In the genomic region with DNA sequence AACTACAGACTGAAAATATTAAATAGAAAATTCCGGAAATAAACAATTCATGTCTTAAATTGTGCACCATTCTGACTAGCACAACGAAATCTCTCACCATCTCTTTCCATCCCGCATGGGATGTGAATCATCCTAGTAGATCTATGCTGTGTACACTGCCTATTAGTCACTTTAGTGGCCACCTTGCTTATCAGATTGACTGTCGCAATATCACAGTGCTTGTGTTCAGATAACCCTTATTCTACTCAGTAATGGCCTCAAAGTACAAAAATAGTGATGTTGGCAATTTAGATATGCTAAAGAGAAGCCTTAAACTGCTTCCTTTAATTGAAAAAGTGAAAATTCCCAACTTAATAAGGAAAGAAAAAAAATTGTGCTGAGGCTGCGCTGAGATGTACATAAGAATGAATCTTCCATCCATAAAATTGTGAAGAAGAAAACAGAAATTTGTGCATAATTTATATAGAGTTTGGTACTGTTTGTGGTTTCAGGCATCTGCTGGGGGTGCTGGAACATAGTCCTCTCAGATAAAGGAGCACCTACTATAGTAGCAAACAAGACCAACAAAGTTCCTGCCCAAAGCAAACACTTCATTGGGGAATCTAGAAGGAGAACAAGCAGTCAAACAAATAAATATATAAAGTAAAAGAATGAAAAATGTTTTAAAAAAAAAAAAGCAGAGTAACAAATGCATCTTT, we compare ENCODE assay signal across 1 cellular context.
A peak's percentile ranks its signal among the peaks of the same experiment; 100 is the strongest.
TF ChIP-seq lines count a peak whose summit lies in the region.

No MANE protein-coding gene starts in this region.

TF ChIP-seq in HepG2, 621 proteins besides CTCF, POLR2A, EP300 and RAD21 (continues in another document):
- TF ChIP-seq, protein P1, sequence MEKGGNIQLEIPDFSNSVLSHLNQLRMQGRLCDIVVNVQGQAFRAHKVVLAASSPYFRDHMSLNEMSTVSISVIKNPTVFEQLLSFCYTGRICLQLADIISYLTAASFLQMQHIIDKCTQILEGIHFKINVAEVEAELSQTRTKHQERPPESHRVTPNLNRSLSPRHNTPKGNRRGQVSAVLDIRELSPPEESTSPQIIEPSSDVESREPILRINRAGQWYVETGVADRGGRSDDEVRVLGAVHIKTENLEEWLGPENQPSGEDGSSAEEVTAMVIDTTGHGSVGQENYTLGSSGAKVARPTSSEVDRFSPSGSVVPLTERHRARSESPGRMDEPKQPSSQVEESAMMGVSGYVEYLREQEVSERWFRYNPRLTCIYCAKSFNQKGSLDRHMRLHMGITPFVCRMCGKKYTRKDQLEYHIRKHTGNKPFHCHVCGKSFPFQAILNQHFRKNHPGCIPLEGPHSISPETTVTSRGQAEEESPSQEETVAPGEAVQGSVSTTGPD (CRISPR knock-in tag; IDR thresholded peaks at IDR 0.05) = no peak
- TF ChIP-seq JUN (CRISPR knock-in tag; IDR thresholded peaks at IDR 0.05) = peak; percentile 74
- TF ChIP-seq PRPF4 (IDR thresholded peaks at IDR 0.05; ENCODE audit: low read depth, low read length, poor library complexity, severe bottlenecking) = no peak
- TF ChIP-seq, protein P2, sequence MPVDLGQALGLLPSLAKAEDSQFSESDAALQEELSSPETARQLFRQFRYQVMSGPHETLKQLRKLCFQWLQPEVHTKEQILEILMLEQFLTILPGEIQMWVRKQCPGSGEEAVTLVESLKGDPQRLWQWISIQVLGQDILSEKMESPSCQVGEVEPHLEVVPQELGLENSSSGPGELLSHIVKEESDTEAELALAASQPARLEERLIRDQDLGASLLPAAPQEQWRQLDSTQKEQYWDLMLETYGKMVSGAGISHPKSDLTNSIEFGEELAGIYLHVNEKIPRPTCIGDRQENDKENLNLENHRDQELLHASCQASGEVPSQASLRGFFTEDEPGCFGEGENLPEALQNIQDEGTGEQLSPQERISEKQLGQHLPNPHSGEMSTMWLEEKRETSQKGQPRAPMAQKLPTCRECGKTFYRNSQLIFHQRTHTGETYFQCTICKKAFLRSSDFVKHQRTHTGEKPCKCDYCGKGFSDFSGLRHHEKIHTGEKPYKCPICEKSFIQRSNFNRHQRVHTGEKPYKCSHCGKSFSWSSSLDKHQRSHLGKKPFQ (CRISPR knock-in tag; IDR thresholded peaks at IDR 0.05; ENCODE audit: insufficient replicate concordance) = no peak
- TF ChIP-seq JUNB (CRISPR knock-in tag; IDR thresholded peaks at IDR 0.05; ENCODE audit: borderline replicate concordance) = no peak
- TF ChIP-seq, protein P3, sequence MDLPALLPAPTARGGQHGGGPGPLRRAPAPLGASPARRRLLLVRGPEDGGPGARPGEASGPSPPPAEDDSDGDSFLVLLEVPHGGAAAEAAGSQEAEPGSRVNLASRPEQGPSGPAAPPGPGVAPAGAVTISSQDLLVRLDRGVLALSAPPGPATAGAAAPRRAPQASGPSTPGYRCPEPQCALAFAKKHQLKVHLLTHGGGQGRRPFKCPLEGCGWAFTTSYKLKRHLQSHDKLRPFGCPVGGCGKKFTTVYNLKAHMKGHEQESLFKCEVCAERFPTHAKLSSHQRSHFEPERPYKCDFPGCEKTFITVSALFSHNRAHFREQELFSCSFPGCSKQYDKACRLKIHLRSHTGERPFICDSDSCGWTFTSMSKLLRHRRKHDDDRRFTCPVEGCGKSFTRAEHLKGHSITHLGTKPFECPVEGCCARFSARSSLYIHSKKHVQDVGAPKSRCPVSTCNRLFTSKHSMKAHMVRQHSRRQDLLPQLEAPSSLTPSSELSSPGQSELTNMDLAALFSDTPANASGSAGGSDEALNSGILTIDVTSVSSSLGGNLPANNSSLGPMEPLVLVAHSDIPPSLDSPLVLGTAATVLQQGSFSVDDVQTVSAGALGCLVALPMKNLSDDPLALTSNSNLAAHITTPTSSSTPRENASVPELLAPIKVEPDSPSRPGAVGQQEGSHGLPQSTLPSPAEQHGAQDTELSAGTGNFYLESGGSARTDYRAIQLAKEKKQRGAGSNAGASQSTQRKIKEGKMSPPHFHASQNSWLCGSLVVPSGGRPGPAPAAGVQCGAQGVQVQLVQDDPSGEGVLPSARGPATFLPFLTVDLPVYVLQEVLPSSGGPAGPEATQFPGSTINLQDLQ (CRISPR knock-in tag; IDR thresholded peaks at IDR 0.05) = no peak
- TF ChIP-seq TOPORS (CRISPR knock-in tag; IDR thresholded peaks at IDR 0.05) = no peak
- TF ChIP-seq, protein P4, sequence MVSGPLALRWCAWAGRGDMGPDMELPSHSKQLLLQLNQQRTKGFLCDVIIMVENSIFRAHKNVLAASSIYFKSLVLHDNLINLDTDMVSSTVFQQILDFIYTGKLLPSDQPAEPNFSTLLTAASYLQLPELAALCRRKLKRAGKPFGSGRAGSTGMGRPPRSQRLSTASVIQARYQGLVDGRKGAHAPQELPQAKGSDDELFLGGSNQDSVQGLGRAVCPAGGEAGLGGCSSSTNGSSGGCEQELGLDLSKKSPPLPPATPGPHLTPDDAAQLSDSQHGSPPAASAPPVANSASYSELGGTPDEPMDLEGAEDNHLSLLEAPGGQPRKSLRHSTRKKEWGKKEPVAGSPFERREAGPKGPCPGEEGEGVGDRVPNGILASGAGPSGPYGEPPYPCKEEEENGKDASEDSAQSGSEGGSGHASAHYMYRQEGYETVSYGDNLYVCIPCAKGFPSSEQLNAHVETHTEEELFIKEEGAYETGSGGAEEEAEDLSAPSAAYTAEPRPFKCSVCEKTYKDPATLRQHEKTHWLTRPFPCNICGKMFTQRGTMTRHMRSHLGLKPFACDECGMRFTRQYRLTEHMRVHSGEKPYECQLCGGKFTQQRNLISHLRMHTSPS (CRISPR knock-in tag; IDR thresholded peaks at IDR 0.05; ENCODE audit: low read depth) = no peak
- no peak for TF ChIP-seq ZNF431 (CRISPR knock-in tag; IDR thresholded peaks at IDR 0.05; ENCODE audit: borderline replicate concordance, low read depth)
- peak; percentile 73; the same call in 1 of the 2 replicates for TF ChIP-seq RXRB (CRISPR knock-in tag; IDR thresholded peaks at IDR 0.05; ENCODE audit: borderline replicate concordance)
- no peak for TF ChIP-seq MAF1 (CRISPR knock-in tag; IDR thresholded peaks at IDR 0.05; ENCODE audit: borderline replicate concordance)
- no peak for TF ChIP-seq NFE2L1 (CRISPR knock-in tag; IDR thresholded peaks at IDR 0.05; ENCODE audit: borderline replicate concordance)
- TF ChIP-seq SAP130 (CRISPR knock-in tag; IDR thresholded peaks at IDR 0.05; ENCODE audit: low read depth) = peak; percentile 77
- TF ChIP-seq ZNF230 (CRISPR knock-in tag; IDR thresholded peaks at IDR 0.05) = no peak
- no peak for TF ChIP-seq ZNF550 (CRISPR knock-in tag; IDR thresholded peaks at IDR 0.05; ENCODE audit: borderline replicate concordance)
- TF ChIP-seq, protein P5, sequence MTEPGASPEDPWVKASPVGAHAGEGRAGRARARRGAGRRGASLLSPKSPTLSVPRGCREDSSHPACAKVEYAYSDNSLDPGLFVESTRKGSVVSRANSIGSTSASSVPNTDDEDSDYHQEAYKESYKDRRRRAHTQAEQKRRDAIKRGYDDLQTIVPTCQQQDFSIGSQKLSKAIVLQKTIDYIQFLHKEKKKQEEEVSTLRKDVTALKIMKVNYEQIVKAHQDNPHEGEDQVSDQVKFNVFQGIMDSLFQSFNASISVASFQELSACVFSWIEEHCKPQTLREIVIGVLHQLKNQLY (CRISPR knock-in tag; IDR thresholded peaks at IDR 0.05) = no peak
- no peak for TF ChIP-seq ZNF446 (CRISPR knock-in tag; IDR thresholded peaks at IDR 0.05)
- no peak for TF ChIP-seq AGO1 (IDR thresholded peaks at IDR 0.05; ENCODE audit: low read depth, low read length, poor library complexity, severe bottlenecking)
- no peak for TF ChIP-seq PAF1 (CRISPR knock-in tag; IDR thresholded peaks at IDR 0.05)
- peak; percentile 74; the same call in 1 of the 2 replicates for TF ChIP-seq TBX3 (IDR thresholded peaks at IDR 0.05; ENCODE audit: borderline replicate concordance)
- TF ChIP-seq, protein P6, sequence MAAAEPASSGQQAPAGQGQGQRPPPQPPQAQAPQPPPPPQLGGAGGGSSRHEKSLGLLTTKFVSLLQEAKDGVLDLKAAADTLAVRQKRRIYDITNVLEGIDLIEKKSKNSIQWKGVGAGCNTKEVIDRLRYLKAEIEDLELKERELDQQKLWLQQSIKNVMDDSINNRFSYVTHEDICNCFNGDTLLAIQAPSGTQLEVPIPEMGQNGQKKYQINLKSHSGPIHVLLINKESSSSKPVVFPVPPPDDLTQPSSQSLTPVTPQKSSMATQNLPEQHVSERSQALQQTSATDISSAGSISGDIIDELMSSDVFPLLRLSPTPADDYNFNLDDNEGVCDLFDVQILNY (CRISPR knock-in tag; conservative IDR thresholded peaks at IDR 0.05) = no peak
- TF ChIP-seq YEATS2 (CRISPR knock-in tag; IDR thresholded peaks at IDR 0.05; ENCODE audit: borderline replicate concordance) = no peak
- TF ChIP-seq, protein P7, sequence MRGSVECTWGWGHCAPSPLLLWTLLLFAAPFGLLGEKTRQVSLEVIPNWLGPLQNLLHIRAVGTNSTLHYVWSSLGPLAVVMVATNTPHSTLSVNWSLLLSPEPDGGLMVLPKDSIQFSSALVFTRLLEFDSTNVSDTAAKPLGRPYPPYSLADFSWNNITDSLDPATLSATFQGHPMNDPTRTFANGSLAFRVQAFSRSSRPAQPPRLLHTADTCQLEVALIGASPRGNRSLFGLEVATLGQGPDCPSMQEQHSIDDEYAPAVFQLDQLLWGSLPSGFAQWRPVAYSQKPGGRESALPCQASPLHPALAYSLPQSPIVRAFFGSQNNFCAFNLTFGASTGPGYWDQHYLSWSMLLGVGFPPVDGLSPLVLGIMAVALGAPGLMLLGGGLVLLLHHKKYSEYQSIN (CRISPR knock-in tag; IDR thresholded peaks at IDR 0.05; ENCODE audit: borderline replicate concordance) = no peak
- no peak for TF ChIP-seq ZNF567 (CRISPR knock-in tag; IDR thresholded peaks at IDR 0.05; ENCODE audit: borderline replicate concordance)
- TF ChIP-seq RFXAP (CRISPR knock-in tag; IDR thresholded peaks at IDR 0.05; ENCODE audit: borderline replicate concordance) = no peak
- no peak for TF ChIP-seq ZMYM2 (CRISPR knock-in tag; IDR thresholded peaks at IDR 0.05)
- TF ChIP-seq ZFYVE20 (CRISPR knock-in tag; IDR thresholded peaks at IDR 0.05; ENCODE audit: borderline replicate concordance, low read depth) = no peak
- TF ChIP-seq, protein P8, sequence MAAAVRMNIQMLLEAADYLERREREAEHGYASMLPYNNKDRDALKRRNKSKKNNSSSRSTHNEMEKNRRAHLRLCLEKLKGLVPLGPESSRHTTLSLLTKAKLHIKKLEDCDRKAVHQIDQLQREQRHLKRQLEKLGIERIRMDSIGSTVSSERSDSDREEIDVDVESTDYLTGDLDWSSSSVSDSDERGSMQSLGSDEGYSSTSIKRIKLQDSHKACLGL (CRISPR knock-in tag; IDR thresholded peaks at IDR 0.05) = no peak
- TF ChIP-seq, protein P9, sequence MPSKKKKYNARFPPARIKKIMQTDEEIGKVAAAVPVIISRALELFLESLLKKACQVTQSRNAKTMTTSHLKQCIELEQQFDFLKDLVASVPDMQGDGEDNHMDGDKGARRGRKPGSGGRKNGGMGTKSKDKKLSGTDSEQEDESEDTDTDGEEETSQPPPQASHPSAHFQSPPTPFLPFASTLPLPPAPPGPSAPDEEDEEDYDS (CRISPR knock-in tag; IDR thresholded peaks at IDR 0.05) = no peak
- no peak for TF ChIP-seq SIN3B (IDR thresholded peaks at IDR 0.05; ENCODE audit: low read length)
- no peak for TF ChIP-seq ZNF570 (CRISPR knock-in tag; IDR thresholded peaks at IDR 0.05; ENCODE audit: borderline replicate concordance)
- TF ChIP-seq, protein P10, sequence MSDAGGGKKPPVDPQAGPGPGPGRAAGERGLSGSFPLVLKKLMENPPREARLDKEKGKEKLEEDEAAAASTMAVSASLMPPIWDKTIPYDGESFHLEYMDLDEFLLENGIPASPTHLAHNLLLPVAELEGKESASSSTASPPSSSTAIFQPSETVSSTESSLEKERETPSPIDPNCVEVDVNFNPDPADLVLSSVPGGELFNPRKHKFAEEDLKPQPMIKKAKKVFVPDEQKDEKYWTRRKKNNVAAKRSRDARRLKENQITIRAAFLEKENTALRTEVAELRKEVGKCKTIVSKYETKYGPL (CRISPR knock-in tag; IDR thresholded peaks at IDR 0.05) = no peak
- no peak for TF ChIP-seq ZNF251 (CRISPR knock-in tag; IDR thresholded peaks at IDR 0.05)
- TF ChIP-seq KLF6 (CRISPR knock-in tag; IDR thresholded peaks at IDR 0.05) = no peak
- TF ChIP-seq, protein P11, sequence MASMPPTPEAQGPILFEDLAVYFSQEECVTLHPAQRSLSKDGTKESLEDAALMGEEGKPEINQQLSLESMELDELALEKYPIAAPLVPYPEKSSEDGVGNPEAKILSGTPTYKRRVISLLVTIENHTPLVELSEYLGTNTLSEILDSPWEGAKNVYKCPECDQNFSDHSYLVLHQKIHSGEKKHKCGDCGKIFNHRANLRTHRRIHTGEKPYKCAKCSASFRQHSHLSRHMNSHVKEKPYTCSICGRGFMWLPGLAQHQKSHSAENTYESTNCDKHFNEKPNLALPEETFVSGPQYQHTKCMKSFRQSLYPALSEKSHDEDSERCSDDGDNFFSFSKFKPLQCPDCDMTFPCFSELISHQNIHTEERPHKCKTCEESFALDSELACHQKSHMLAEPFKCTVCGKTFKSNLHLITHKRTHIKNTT (CRISPR knock-in tag; IDR thresholded peaks at IDR 0.05) = no peak
- TF ChIP-seq, protein P12, sequence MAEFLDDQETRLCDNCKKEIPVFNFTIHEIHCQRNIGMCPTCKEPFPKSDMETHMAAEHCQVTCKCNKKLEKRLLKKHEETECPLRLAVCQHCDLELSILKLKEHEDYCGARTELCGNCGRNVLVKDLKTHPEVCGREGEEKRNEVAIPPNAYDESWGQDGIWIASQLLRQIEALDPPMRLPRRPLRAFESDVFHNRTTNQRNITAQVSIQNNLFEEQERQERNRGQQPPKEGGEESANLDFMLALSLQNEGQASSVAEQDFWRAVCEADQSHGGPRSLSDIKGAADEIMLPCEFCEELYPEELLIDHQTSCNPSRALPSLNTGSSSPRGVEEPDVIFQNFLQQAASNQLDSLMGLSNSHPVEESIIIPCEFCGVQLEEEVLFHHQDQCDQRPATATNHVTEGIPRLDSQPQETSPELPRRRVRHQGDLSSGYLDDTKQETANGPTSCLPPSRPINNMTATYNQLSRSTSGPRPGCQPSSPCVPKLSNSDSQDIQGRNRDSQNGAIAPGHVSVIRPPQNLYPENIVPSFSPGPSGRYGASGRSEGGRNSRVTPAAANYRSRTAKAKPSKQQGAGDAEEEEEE (CRISPR knock-in tag; IDR thresholded peaks at IDR 0.05; ENCODE audit: borderline replicate concordance) = no peak
- TF ChIP-seq ZBTB42 (CRISPR knock-in tag; IDR thresholded peaks at IDR 0.05) = no peak
